In genomic region chr1:10692401-10693021, GRCh38 we compare ENCODE assay signal across 8 cellular contexts.
DNase-seq lines count a peak whose midpoint lies in the region; ATAC-seq and TF ChIP-seq lines count a peak whose summit lies in the region.

No MANE protein-coding gene starts in this region.

- H3K27ac ChIP-seq in foreskin keratinocyte: no peak overlapping the region

- no peaks in the 10 kb centered on the region for H3K27me3 ChIP-seq in foreskin keratinocyte

- DNase-seq in NCI-H2196 (lab: John Stamatoyannopoulos, UW; ENCODE audit: unreplicated experiment) (peak; percentile 50), foreskin keratinocyte (no peak), AG08395 (ENCODE audit: low spot score) (no peak), NCI-H2227 treated with DMSO at 0.1 percent for 48 hours (lab: John Stamatoyannopoulos, UW) (no peak), NCI-H1694 treated with DMSO at 0.1 percent for 48 hours (lab: John Stamatoyannopoulos, UW) (no peak)
- DNase-seq in activated CD8-positive, alpha-beta memory T cell treated with anti-CD3 and anti-CD28 coated beads, Interleukin-2, amount 50 U/mL, for 48 hours: peak; percentile 85
- peak; percentile 24 to 57 (median 34) for DNase-seq in stimulated activated CD4-positive, alpha-beta T cell treated with anti-CD3 and anti-CD28 coated beads, Interleukin-1b, Interleukin-23, amount 100 ng/mL, for 24 hours (ENCODE audit: low read depth in 4 of 4, low spot score in 1 of 4)

- peaks cover 3% of the 10 kb centered on the region for H3K4me1 ChIP-seq in foreskin keratinocyte

- ATAC-seq in foreskin keratinocyte: peak; percentile 16

- TF ChIP-seq CTCF in GM12873 (IDR thresholded peaks at IDR 0.05; ENCODE audit: insufficient read depth, low read depth, low read length, missing control alignments): peak; percentile 80
- TF ChIP-seq CTCF in foreskin keratinocyte (conservative IDR thresholded peaks at IDR 0.05): peak; percentile 68

Comparison
In these comparisons a context has a peak if more than half of its experiments do, and no peak if none do; other contexts are left out.
1. DNase-seq: peak in NCI-H2196 (single experiment), activated CD8-positive, alpha-beta memory T cell treated with anti-CD3 and anti-CD28 coated beads, Interleukin-2, amount 50 U/mL, for 48 hours (single experiment) and stimulated activated CD4-positive, alpha-beta T cell treated with anti-CD3 and anti-CD28 coated beads, Interleukin-1b, Interleukin-23, amount 100 ng/mL, for 24 hours (4 of 4); none in foreskin keratinocyte (0 of 2), AG08395 (single experiment), NCI-H2227 treated with DMSO at 0.1 percent for 48 hours (single experiment) and NCI-H1694 treated with DMSO at 0.1 percent for 48 hours (single experiment).